1 cellular context compared by ENCODE assay signal in genomic region chr7:56026538-56026937, GRCh38.
TF ChIP-seq lines count a peak whose summit lies in the region.

No MANE protein-coding gene starts in this region.

TF ChIP-seq in HepG2, 621 proteins besides CTCF, POLR2A, EP300 and RAD21:
- no peak for TF ChIP-seq ARID5B (CRISPR knock-in tag; IDR thresholded peaks at IDR 0.05)
- TF ChIP-seq ZBTB1 (CRISPR knock-in tag; IDR thresholded peaks at IDR 0.05; ENCODE audit: borderline replicate concordance), result no peak
- TF ChIP-seq ZNF253 (CRISPR knock-in tag; IDR thresholded peaks at IDR 0.05; ENCODE audit: borderline replicate concordance), result no peak
- TF ChIP-seq SRY (CRISPR knock-in tag; IDR thresholded peaks at IDR 0.05), result no peak
- TF ChIP-seq, protein P1, sequence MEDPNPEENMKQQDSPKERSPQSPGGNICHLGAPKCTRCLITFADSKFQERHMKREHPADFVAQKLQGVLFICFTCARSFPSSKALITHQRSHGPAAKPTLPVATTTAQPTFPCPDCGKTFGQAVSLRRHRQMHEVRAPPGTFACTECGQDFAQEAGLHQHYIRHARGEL (CRISPR knock-in tag; IDR thresholded peaks at IDR 0.05), result no peak
- TF ChIP-seq YEATS4 (CRISPR knock-in tag; IDR thresholded peaks at IDR 0.05; ENCODE audit: borderline replicate concordance), result no peak
- TF ChIP-seq ZNF749 (CRISPR knock-in tag; IDR thresholded peaks at IDR 0.05; ENCODE audit: borderline replicate concordance), result no peak
- TF ChIP-seq ZNF556 (CRISPR knock-in tag; IDR thresholded peaks at IDR 0.05; ENCODE audit: borderline replicate concordance), result no peak
- TF ChIP-seq FIP1L1 (IDR thresholded peaks at IDR 0.05; ENCODE audit: borderline replicate concordance, insufficient read depth, low read depth, low read length), result no peak
- no peak for TF ChIP-seq ATM (IDR thresholded peaks at IDR 0.05; ENCODE audit: borderline replicate concordance)
- no peak for TF ChIP-seq ZNF589 (CRISPR knock-in tag; conservative IDR thresholded peaks at IDR 0.05)
- no peak for TF ChIP-seq ZNF326 (CRISPR knock-in tag; IDR thresholded peaks at IDR 0.05; ENCODE audit: borderline replicate concordance)
- TF ChIP-seq GLMP (CRISPR knock-in tag; IDR thresholded peaks at IDR 0.05; ENCODE audit: borderline replicate concordance), result no peak
- TF ChIP-seq ZNF776 (CRISPR knock-in tag; IDR thresholded peaks at IDR 0.05), result no peak
- no peak for TF ChIP-seq CBX1 (IDR thresholded peaks at IDR 0.05; ENCODE audit: low read depth)
- no peak for TF ChIP-seq MYNN (CRISPR knock-in tag; IDR thresholded peaks at IDR 0.05; ENCODE audit: low read depth)
- TF ChIP-seq ZBTB8A (CRISPR knock-in tag; IDR thresholded peaks at IDR 0.05; ENCODE audit: borderline replicate concordance, low read depth), result no peak
- no peak for TF ChIP-seq ZNF674 (CRISPR knock-in tag; IDR thresholded peaks at IDR 0.05; ENCODE audit: low read depth)
- no peak for TF ChIP-seq SIN3A (IDR thresholded peaks at IDR 0.05; ENCODE audit: borderline replicate concordance, low read depth, low read length)
- TF ChIP-seq ZNF782 (CRISPR knock-in tag; IDR thresholded peaks at IDR 0.05; ENCODE audit: borderline replicate concordance), result no peak
